In the genomic region with DNA sequence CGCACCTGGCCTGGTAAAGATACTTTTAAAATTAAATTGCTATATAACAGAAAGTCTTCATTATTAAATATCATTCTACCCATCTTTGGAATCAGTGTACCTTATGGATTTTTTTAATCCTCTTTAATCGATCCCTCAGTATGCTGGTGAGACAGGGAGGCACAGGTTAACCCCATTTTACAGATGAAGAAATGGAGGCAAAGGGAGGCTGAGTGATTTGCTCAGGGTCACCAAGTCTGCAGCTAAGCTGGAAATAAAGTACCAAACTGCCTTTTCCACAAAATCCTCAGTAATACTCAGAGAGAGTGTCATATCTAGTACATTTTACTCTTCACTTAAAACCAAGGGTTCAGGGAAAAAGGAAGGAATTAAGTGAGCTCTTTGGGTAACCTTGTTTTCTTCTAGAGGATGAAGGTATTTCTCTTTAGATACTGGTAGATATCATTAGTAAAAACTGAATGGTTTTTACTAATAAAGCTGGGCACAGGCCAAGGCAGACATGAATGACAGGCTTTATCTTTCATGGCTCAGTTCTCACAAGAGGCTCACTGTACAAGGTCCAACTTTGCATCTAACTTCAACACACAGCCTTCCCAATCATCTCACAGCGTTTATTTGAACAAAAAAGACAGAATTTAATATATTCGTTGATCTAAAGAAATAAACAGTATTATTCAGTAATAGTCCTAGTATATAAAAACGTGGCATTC, we compare ENCODE assay signal across 1 cellular context.
TF ChIP-seq lines count a peak whose summit lies in the region.

No MANE protein-coding gene starts in this region.

TF ChIP-seq in GM23338, 12 proteins besides CTCF, POLR2A, EP300 and RAD21 (continued from another document):
- TF ChIP-seq, protein P1, sequence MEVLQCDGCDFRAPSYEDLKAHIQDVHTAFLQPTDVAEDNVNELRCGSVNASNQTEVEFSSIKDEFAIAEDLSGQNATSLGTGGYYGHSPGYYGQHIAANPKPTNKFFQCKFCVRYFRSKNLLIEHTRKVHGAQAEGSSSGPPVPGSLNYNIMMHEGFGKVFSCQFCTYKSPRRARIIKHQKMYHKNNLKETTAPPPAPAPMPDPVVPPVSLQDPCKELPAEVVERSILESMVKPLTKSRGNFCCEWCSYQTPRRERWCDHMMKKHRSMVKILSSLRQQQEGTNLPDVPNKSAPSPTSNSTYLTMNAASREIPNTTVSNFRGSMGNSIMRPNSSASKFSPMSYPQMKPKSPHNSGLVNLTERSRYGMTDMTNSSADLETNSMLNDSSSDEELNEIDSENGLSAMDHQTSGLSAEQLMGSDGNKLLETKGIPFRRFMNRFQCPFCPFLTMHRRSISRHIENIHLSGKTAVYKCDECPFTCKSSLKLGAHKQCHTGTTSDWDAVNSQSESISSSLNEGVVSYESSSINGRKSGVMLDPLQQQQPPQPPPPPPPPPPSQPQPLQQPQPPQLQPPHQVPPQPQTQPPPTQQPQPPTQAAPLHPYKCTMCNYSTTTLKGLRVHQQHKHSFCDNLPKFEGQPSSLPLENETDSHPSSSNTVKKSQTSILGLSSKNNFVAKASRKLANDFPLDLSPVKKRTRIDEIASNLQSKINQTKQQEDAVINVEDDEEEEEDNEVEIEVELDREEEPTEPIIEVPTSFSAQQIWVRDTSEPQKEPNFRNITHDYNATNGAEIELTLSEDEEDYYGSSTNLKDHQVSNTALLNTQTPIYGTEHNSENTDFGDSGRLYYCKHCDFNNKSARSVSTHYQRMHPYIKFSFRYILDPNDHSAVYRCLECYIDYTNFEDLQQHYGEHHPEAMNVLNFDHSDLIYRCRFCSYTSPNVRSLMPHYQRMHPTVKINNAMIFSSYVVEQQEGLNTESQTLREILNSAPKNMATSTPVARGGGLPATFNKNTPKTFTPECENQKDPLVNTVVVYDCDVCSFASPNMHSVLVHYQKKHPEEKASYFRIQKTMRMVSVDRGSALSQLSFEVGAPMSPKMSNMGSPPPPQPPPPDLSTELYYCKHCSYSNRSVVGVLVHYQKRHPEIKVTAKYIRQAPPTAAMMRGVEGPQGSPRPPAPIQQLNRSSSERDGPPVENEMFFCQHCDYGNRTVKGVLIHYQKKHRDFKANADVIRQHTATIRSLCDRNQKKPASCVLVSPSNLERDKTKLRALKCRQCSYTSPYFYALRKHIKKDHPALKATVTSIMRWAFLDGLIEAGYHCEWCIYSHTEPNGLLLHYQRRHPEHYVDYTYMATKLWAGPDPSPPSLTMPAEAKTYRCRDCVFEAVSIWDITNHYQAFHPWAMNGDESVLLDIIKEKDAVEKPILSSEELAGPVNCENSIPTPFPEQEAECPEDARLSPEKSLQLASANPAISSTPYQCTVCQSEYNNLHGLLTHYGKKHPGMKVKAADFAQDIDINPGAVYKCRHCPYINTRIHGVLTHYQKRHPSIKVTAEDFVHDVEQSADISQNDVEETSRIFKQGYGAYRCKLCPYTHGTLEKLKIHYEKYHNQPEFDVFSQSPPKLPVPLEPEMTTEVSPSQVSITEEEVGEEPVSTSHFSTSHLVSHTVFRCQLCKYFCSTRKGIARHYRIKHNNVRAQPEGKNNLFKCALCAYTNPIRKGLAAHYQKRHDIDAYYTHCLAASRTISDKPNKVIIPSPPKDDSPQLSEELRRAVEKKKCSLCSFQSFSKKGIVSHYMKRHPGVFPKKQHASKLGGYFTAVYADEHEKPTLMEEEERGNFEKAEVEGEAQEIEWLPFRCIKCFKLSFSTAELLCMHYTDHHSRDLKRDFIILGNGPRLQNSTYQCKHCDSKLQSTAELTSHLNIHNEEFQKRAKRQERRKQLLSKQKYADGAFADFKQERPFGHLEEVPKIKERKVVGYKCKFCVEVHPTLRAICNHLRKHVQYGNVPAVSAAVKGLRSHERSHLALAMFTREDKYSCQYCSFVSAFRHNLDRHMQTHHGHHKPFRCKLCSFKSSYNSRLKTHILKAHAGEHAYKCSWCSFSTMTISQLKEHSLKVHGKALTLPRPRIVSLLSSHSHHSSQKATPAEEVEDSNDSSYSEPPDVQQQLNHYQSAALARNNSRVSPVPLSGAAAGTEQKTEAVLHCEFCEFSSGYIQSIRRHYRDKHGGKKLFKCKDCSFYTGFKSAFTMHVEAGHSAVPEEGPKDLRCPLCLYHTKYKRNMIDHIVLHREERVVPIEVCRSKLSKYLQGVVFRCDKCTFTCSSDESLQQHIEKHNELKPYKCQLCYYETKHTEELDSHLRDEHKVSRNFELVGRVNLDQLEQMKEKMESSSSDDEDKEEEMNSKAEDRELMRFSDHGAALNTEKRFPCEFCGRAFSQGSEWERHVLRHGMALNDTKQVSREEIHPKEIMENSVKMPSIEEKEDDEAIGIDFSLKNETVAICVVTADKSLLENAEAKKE (CRISPR knock-in tag; IDR thresholded peaks at IDR 0.05), result no peak
